1 cellular context compared by ENCODE assay signal in genomic region chr1:8472668-8473067, GRCh38.
TF ChIP-seq lines count a peak whose summit lies in the region.

No MANE protein-coding gene starts in this region.

TF ChIP-seq in GM23338, 12 proteins besides CTCF, POLR2A, EP300 and RAD21 (continued from another document):
- TF ChIP-seq ETS1 (IDR thresholded peaks at IDR 0.05) (no peak), REST (IDR thresholded peaks at IDR 0.05; ENCODE audit: unreplicated experiment) (no peak)
